32 cellular contexts compared by ENCODE assay signal in genomic region chr4:71944956-71945355, GRCh38.
DNase-seq lines count a peak whose midpoint lies in the region; ATAC-seq and TF ChIP-seq lines count a peak whose summit lies in the region.
"Had no signal": no experiment of that assay in that cellular context is flagged by ENCODE, and none has a peak within 500 bp of the region (broad histone marks: within the 10 kb centered on the region; RNA-seq: fewer than 3 reads in every experiment).

No MANE protein-coding gene starts in this region.

- no peak overlapping the region for H3K56ac ChIP-seq in IMR-90 (ENCODE audit: extremely low read depth, insufficient read depth, low read length)

- H2AFZ ChIP-seq in IMR-90 (replicated peaks; ENCODE audit: low read length, poor library complexity): no peak overlapping the region
- H2AFZ ChIP-seq: PC-9 had no signal

- H3K27ac ChIP-seq in A673 (ENCODE audit: low read depth, low read length, poor library complexity, severe bottlenecking) (no peak overlapping the region), IMR-90 (ENCODE audit: insufficient read depth, low read length) (no peak overlapping the region)
- H3K27ac ChIP-seq: A549, esophagus muscularis mucosa, pancreas, PC-9, VCaP had no signal

- H3K27me3 Mint-ChIP-seq in stimulated activated naive CD8-positive, alpha-beta T cell treated with anti-CD3 and anti-CD28 coated beads, Interleukin-15, amount 100 ng/mL, for 72 hours: no peaks in the 10 kb centered on the region
- H3K27me3 Mint-ChIP-seq: activated naive CD8-positive, alpha-beta T cell treated with anti-CD3 and anti-CD28 coated beads, Interleukin-2, amount 50 U/mL, for 24 hours; activated T-cell treated with anti-CD3 and anti-CD28 coated beads, Interleukin-2, amount 50 U/mL, for 24 hours; B cell had no signal

- POLR2A ChIA-PET in A673 (lab: Charles Lee; ENCODE audit: low non-redundant PET): no interaction called here
- POLR2A ChIA-PET in IMR-90 (lab: Charles Lee; ENCODE audit: unreplicated experiment): no interaction called here

- no peak overlapping the region for H4K8ac ChIP-seq in IMR-90 (ENCODE audit: low read depth in 2 of 2, low read length in 2 of 2)

- no peak overlapping the region for H2AK5ac ChIP-seq in IMR-90 (ENCODE audit: low read depth, low read length)

- H3K4me1 ChIP-seq in A673 (ENCODE audit: insufficient read depth, low read length, poor library complexity, severe bottlenecking) (no peaks in the 10 kb centered on the region), IMR-90 (ENCODE audit: control insufficient read depth, insufficient read depth, low read length) (no peaks in the 10 kb centered on the region)
- H3K4me1 ChIP-seq: A549, esophagus muscularis mucosa, pancreas had no signal

- no peak overlapping the region for H2BK5ac ChIP-seq in IMR-90 (ENCODE audit: low read depth, low read length, poor library complexity, severe bottlenecking)

- no peak overlapping the region for H2BK20ac ChIP-seq in IMR-90 (ENCODE audit: low read depth, low read length)

- no peaks in the 10 kb centered on the region for H3K27me3 ChIP-seq in A673 (replicated peaks; ENCODE audit: insufficient read depth, low read depth, low read length, poor library complexity)
- H3K27me3 ChIP-seq in IMR-90 (ENCODE audit: control insufficient read depth, insufficient read depth, low read length): no peaks in the 10 kb centered on the region
- H3K27me3 ChIP-seq: esophagus muscularis mucosa, pancreas had no signal

- no peak for TF ChIP-seq RAD21 in IMR-90 (IDR thresholded peaks at IDR 0.05; ENCODE audit: low read length)

- in situ Hi-C loops in IMR-90 (cut with MboI; ENCODE audit: low sequenced_read_pairs) (no loop called here), astrocyte of the spinal cord (cut with HindIII; ENCODE audit: low sequenced_read_pairs) (no loop called here)

- H3K4me2 ChIP-seq in IMR-90 (ENCODE audit: low read depth, low read length): no peak overlapping the region
- H3K4me2 ChIP-seq: A549, PC-9 had no signal

- H3K9me3 Mint-ChIP-seq in stimulated activated naive CD8-positive, alpha-beta T cell treated with anti-CD3 and anti-CD28 coated beads, Interleukin-15, amount 100 ng/mL, for 72 hours: peaks cover 16 to 17% of the 10 kb centered on the region in 2 donors

- no peak overlapping the region for H2BK120ac ChIP-seq in IMR-90 (ENCODE audit: low read depth, low read length)

- DNase-seq in A673 (ENCODE audit: low spot score): peak; percentile 50
- DNase-seq in IMR-90: peak; percentile 1
- peak; percentile 54 for DNase-seq in astrocyte of the spinal cord (ENCODE audit: low read depth, low spot score)
- peak; percentile 57 for DNase-seq in fibroblast of pulmonary artery (ENCODE audit: low read depth)
- DNase-seq in activated CD8-positive, alpha-beta memory T cell treated with anti-CD3 and anti-CD28 coated beads, Interleukin-2, amount 50 U/mL, for 4 hours: no peak
- no peak for DNase-seq in NCI-H2029 (lab: John Stamatoyannopoulos, UW)
- no peak for DNase-seq in stimulated activated naive CD8-positive, alpha-beta T cell treated with anti-CD3 and anti-CD28 coated beads, Interleukin-15, amount 100 ng/mL, for 72 hours
- DNase-seq: activated CD4-positive, alpha-beta T cell treated with anti-CD3 and anti-CD28 coated beads for 48 hours; activated CD8-positive, alpha-beta memory T cell treated with anti-CD3 and anti-CD28 coated beads for 24 hours; activated gamma-delta T cell treated with Interleukin-2 at 50 U/mL for 16 hours; activated naive CD8-positive, alpha-beta T cell treated with anti-CD3 and anti-CD28 coated beads, Interleukin-2, amount 50 U/mL, for 24 hours; activated T-cell treated with anti-CD3 and anti-CD28 coated beads, Interleukin-2, amount 50 U/mL, for 24 hours; effector CD8-positive, alpha-beta T cell; glutamatergic neuron; KG1; NCI-H146; NCI-H2171 treated with DMSO at 0.1 percent for 48 hours; NCI-H524; pancreas; PC-9; Right ventricle myocardium superior; small intestine; stimulated activated CD4-positive, alpha-beta T cell treated with anti-CD3 and anti-CD28 coated beads, Interleukin-1b, Interleukin-23, amount 100 ng/mL, for 48 hours; trophoblast cell had no signal

- no CpG with 5 or more reads among the region's 2 CpGs for WGBS in IMR-90 (ENCODE audit: extremely low coverage in 2 of 2, insufficient read length in 1 of 2), 2 experiments

- H4K5ac ChIP-seq in IMR-90 (ENCODE audit: low read depth, low read length): no peak overlapping the region

- H3K4me3 ChIP-seq in A673 (ENCODE audit: low read depth, low read length, poor library complexity, severe bottlenecking) (no peak overlapping the region), IMR-90 (ENCODE audit: insufficient read depth, low read depth, low read length) (no peak overlapping the region), astrocyte of the spinal cord (ENCODE audit: low read depth, low read length) (no peak overlapping the region), fibroblast of pulmonary artery (replicated peaks; ENCODE audit: low read depth, low read length) (no peak overlapping the region)
- H3K4me3 ChIP-seq: A549, esophagus muscularis mucosa, pancreas, PC-9 had no signal

- H4K91ac ChIP-seq in IMR-90 (ENCODE audit: insufficient read depth, low read depth, low read length): no peak overlapping the region

- TF ChIP-seq CTCF in A673 (conservative IDR thresholded peaks at IDR 0.05; ENCODE audit: low read depth, low read length): no peak
- TF ChIP-seq CTCF in IMR-90 (conservative IDR thresholded peaks at IDR 0.05; ENCODE audit: low read depth, low read length): no peak
- TF ChIP-seq CTCF in astrocyte of the spinal cord (IDR thresholded peaks at IDR 0.05; ENCODE audit: low read depth, low read length): no peak
- TF ChIP-seq CTCF in fibroblast of pulmonary artery (IDR thresholded peaks at IDR 0.05; ENCODE audit: low read length, missing control alignments): no peak

- intact Hi-C loops in A673 (cut with micrococcal nuclease; ENCODE audit: unreplicated experiment) (loop anchor here (10.0 kb wide), 1 partner anchor 210 kb away; no protein-coding TSS in a partner anchor), IMR-90 (cut with micrococcal nuclease) (no loop called here)

- no peak overlapping the region for H3K4ac ChIP-seq in IMR-90 (ENCODE audit: low read depth, low read length)

- H4K20me1 ChIP-seq in IMR-90 (ENCODE audit: insufficient read depth, low read length): no peaks in the 10 kb centered on the region

- BruUV-seq in A673 (replicated peaks; lab: Mats Ljungman, UMichigan) (no TSS peak), IMR-90 (replicated peaks; lab: Mats Ljungman, UMichigan) (no TSS peak)

- H3K27ac Mint-ChIP-seq in stimulated activated naive CD8-positive, alpha-beta T cell treated with anti-CD3 and anti-CD28 coated beads, Interleukin-15, amount 100 ng/mL, for 72 hours: no peak overlapping the region
- H3K27ac Mint-ChIP-seq: activated naive CD8-positive, alpha-beta T cell treated with anti-CD3 and anti-CD28 coated beads, Interleukin-2, amount 50 U/mL, for 24 hours; activated T-cell treated with anti-CD3 and anti-CD28 coated beads, Interleukin-2, amount 50 U/mL, for 24 hours; B cell; brain had no signal

- no peaks in the 10 kb centered on the region for H3K4me1 Mint-ChIP-seq in stimulated activated naive CD8-positive, alpha-beta T cell treated with anti-CD3 and anti-CD28 coated beads, Interleukin-15, amount 100 ng/mL, for 72 hours
- H3K4me1 Mint-ChIP-seq: activated naive CD8-positive, alpha-beta T cell treated with anti-CD3 and anti-CD28 coated beads, Interleukin-2, amount 50 U/mL, for 24 hours; B cell; brain; neural crest cell had no signal

- H3K9me3 ChIP-seq in A673 (ENCODE audit: low read depth, low read length, poor library complexity, severe bottlenecking) (no peaks in the 10 kb centered on the region), IMR-90 (ENCODE audit: control insufficient read depth, insufficient read depth, low read length) (no peaks in the 10 kb centered on the region)
- H3K9me3 ChIP-seq: A549, pancreas had no signal

- H3K18ac ChIP-seq in IMR-90 (ENCODE audit: low read depth, low read length): no peak overlapping the region

- H3K79me1 ChIP-seq in IMR-90 (ENCODE audit: low read depth in 1 of 2, low read length in 2 of 2): no peaks in the 10 kb centered on the region

- dilution Hi-C loops in IMR-90 (cut with HindIII; ENCODE audit: low sequenced_read_pairs, unreplicated experiment): no loop called here

- H3K14ac ChIP-seq in IMR-90 (replicated peaks; ENCODE audit: low read depth, low read length): no peak overlapping the region

- no peak overlapping the region for H2AK9ac ChIP-seq in IMR-90 (replicated peaks; ENCODE audit: low read depth, low read length, poor library complexity)

- CTCF ChIA-PET in A673 (lab: Charles Lee): no interaction called here
- CTCF ChIA-PET in IMR-90 (lab: Yijun Ruan, JAX): no interaction called here

- no peak overlapping the region for H2BK15ac ChIP-seq in IMR-90 (ENCODE audit: low read depth, low read length)

- no peak overlapping the region for H3K9ac ChIP-seq in IMR-90 (ENCODE audit: low read depth, low read length)

- H3K36me3 ChIP-seq in A673 (ENCODE audit: insufficient read depth, low read length, poor library complexity, severe bottlenecking) (no peaks in the 10 kb centered on the region), IMR-90 (ENCODE audit: control insufficient read depth, insufficient read depth, low read length) (no peaks in the 10 kb centered on the region)
- H3K36me3 ChIP-seq: esophagus muscularis mucosa, pancreas had no signal

- no peak for ATAC-seq in IMR-90 (ENCODE audit: low read depth)
- no peak for ATAC-seq in HG02938 (IDR thresholded peaks at IDR 0.05; ENCODE audit: unreplicated experiment)
- no peak for ATAC-seq in stimulated activated naive CD8-positive, alpha-beta T cell treated with anti-CD3 and anti-CD28 coated beads, Interleukin-15, amount 100 ng/mL, for 72 hours
- ATAC-seq: A549; activated naive CD8-positive, alpha-beta T cell treated with anti-CD3 and anti-CD28 coated beads, Interleukin-2, amount 50 U/mL, for 24 hours; HCT116; pancreas had no signal

- H3K9me1 ChIP-seq in IMR-90 (ENCODE audit: insufficient read depth, low read length): no peaks in the 10 kb centered on the region

- TF ChIP-seq POLR2A in IMR-90 (IDR thresholded peaks at IDR 0.05; ENCODE audit: low read depth, low read length): no peak

- no peak overlapping the region for H3K4me3 Mint-ChIP-seq in stimulated activated naive CD8-positive, alpha-beta T cell treated with anti-CD3 and anti-CD28 coated beads, Interleukin-15, amount 100 ng/mL, for 72 hours
- H3K4me3 Mint-ChIP-seq: activated naive CD8-positive, alpha-beta T cell treated with anti-CD3 and anti-CD28 coated beads, Interleukin-2, amount 50 U/mL, for 24 hours; activated T-cell treated with anti-CD3 and anti-CD28 coated beads, Interleukin-2, amount 50 U/mL, for 24 hours; B cell; brain; neural crest cell had no signal

- no peak overlapping the region for H3K23ac ChIP-seq in IMR-90 (ENCODE audit: low read depth, low read length)

TF ChIP-seq in IMR-90, 13 proteins besides CTCF, POLR2A, EP300 and RAD21 (continues in another document):
- TF ChIP-seq RFX5 (IDR thresholded peaks at IDR 0.05; ENCODE audit: low read depth, low read length) (no peak), BHLHE40 (IDR thresholded peaks at IDR 0.05; ENCODE audit: low read depth, low read length) (no peak), RCOR1 (IDR thresholded peaks at IDR 0.05; ENCODE audit: insufficient replicate concordance, low read length) (no peak), SMC3 (IDR thresholded peaks at IDR 0.05; ENCODE audit: low read depth, low read length) (no peak), CEBPB (IDR thresholded peaks at IDR 0.05; ENCODE audit: low read depth, low read length) (no peak)

Comparison
In these comparisons a context has a peak if more than half of its experiments do, and no peak if none do; other contexts are left out.
1. DNase-seq: peak in A673 (single experiment), IMR-90 (single experiment), astrocyte of the spinal cord (single experiment) and fibroblast of pulmonary artery (single experiment); none in activated CD8-positive, alpha-beta memory T cell treated with anti-CD3 and anti-CD28 coated beads, Interleukin-2, amount 50 U/mL, for 4 hours (single experiment), NCI-H2029 (single experiment) and stimulated activated naive CD8-positive, alpha-beta T cell treated with anti-CD3 and anti-CD28 coated beads, Interleukin-15, amount 100 ng/mL, for 72 hours (0 of 2).